Comparison of ENCODE assay signal across 29 cellular contexts in genomic region chr2:112133344-112133743, GRCh38.
"Had no signal": no experiment of that assay in that cellular context is flagged by ENCODE, and none has a peak within 500 bp of the region (broad histone marks: within the 10 kb centered on the region; RNA-seq: fewer than 3 reads in every experiment).

No MANE protein-coding gene starts in this region.

- H3K4me1 Mint-ChIP-seq: stimulated activated effector memory CD8-positive, alpha-beta T cell treated with anti-CD3 and anti-CD28 coated beads, Interleukin-12 subunit alpha, Interleukin-12 subunit beta, amount 100 ng/mL, for 72 hours had no signal

- H3K27me3 ChIP-seq: testis, thyroid gland, tibial artery, upper lobe of right lung, uterus, vagina had no signal

- H3K4me3 Mint-ChIP-seq: stimulated activated effector memory CD8-positive, alpha-beta T cell treated with anti-CD3 and anti-CD28 coated beads, Interleukin-12 subunit alpha, Interleukin-12 subunit beta, amount 100 ng/mL, for 72 hours; stimulated activated memory B cell treated with anti-CD40 and anti-IgM and Interleukin-4, amounts not matched to agents 10 μg/mL and 1 μg/mL and 100 μg/mL, for 72 hours; stimulated activated naive B cell treated with anti-CD40 and anti-IgM and Interleukin-4, amounts not matched to agents 10 μg/mL and 1 μg/mL and 100 μg/mL, for 72 hours; stimulated activated naive CD8-positive, alpha-beta T cell treated with anti-CD3 and anti-CD28 coated beads, Interleukin-15, amount 100 ng/mL, for 72 hours; stimulated activated naive CD8-positive, alpha-beta T cell treated with anti-CD3 and anti-CD28 coated beads, Interleukin-15, Interleukin-2, amounts not matched to agents 100 ng/mL and 50 ng/mL, for 24 hours; type B pancreatic cell had no signal

- H3K9me3 Mint-ChIP-seq: type B pancreatic cell had no signal

- ATAC-seq: stimulated activated effector memory CD8-positive, alpha-beta T cell treated with anti-CD3 and anti-CD28 coated beads, Interleukin-12 subunit alpha, Interleukin-12 subunit beta, amount 100 ng/mL, for 72 hours; stimulated activated memory B cell treated with anti-CD40 and anti-IgM and Interleukin-4, amounts not matched to agents 10 μg/mL and 1 μg/mL and 100 μg/mL, for 72 hours; stimulated activated naive B cell treated with anti-CD40 and anti-IgM and Interleukin-4, amounts not matched to agents 10 μg/mL and 1 μg/mL and 100 μg/mL, for 72 hours; stimulated activated naive CD8-positive, alpha-beta T cell treated with anti-CD3 and anti-CD28 coated beads, Interleukin-15, amount 100 ng/mL, for 72 hours; stimulated activated naive CD8-positive, alpha-beta T cell treated with anti-CD3 and anti-CD28 coated beads, Interleukin-15, Interleukin-2, amounts not matched to agents 100 U/mL and 50 U/mL, for 24 hours; upper lobe of right lung had no signal

- H3K27ac Mint-ChIP-seq: stimulated activated effector memory CD8-positive, alpha-beta T cell treated with anti-CD3 and anti-CD28 coated beads, Interleukin-12 subunit alpha, Interleukin-12 subunit beta, amount 100 ng/mL, for 72 hours; stimulated activated memory B cell treated with anti-CD40 and anti-IgM and Interleukin-4, amounts not matched to agents 10 μg/mL and 1 μg/mL and 100 μg/mL, for 72 hours; stimulated activated naive CD8-positive, alpha-beta T cell treated with anti-CD3 and anti-CD28 coated beads, Interleukin-15, amount 100 ng/mL, for 72 hours; stimulated activated naive CD8-positive, alpha-beta T cell treated with anti-CD3 and anti-CD28 coated beads, Interleukin-15, Interleukin-2, amounts not matched to agents 100 ng/mL and 50 ng/mL, for 24 hours; type B pancreatic cell had no signal

- H3K9me3 ChIP-seq: suprapubic skin, testis, thyroid gland, tibial artery, transverse colon, uterus, vagina had no signal

- H3K4me1 ChIP-seq: testis, upper lobe of right lung, uterus, vagina had no signal

- H3K36me3 Mint-ChIP-seq: stimulated activated effector memory CD8-positive, alpha-beta T cell treated with anti-CD3 and anti-CD28 coated beads, Interleukin-12 subunit alpha, Interleukin-12 subunit beta, amount 100 ng/mL, for 72 hours; type B pancreatic cell had no signal

- H3K4me3 ChIP-seq: stomach, suprapubic skin, testis, thoracic aorta, thyroid gland, tibial artery, tibial nerve, transverse colon, upper lobe of left lung, upper lobe of right lung, uterus, vagina had no signal

- H3K27ac ChIP-seq: stomach, suprapubic skin, testis, thoracic aorta, tibial artery, tibial nerve, transverse colon, upper lobe of left lung, upper lobe of right lung, uterus, vagina had no signal

- H3K36me3 ChIP-seq: stomach, suprapubic skin, thoracic aorta, thyroid gland, tibial artery, tibial nerve, transverse colon, upper lobe of left lung, upper lobe of right lung, uterus, vagina had no signal

- DNase-seq: stimulated activated CD4-positive, alpha-beta T cell treated with anti-CD3 and anti-CD28 coated beads, Interleukin-2, amount 100 ng/mL, for 48 hours; stimulated activated CD4-positive, alpha-beta T cell treated with anti-CD3 and anti-CD28 coated beads, Interleukin-4, amount 100 ng/mL, for 1 hour; stimulated activated CD4-positive, alpha-beta T cell treated with anti-CD3 and anti-CD28 coated beads, Interleukin-4, amount 100 ng/mL, for 24 hours; stimulated activated CD4-positive, alpha-beta T cell treated with anti-CD3 and anti-CD28 coated beads, Interleukin-4, amount 100 ng/mL, for 4 hours; stimulated activated CD8-positive, alpha-beta memory T cell treated with anti-CD3 and anti-CD28 coated beads, Interleukin-4, amount 100 ng/mL, for 48 hours; stimulated activated naive B cell treated with anti-CD40 and anti-IgM and Interleukin-4, amounts not matched to agents 10 μg/mL and 1 μg/mL and 100 μg/mL, for 72 hours; stimulated activated naive CD4-positive, alpha-beta T cell; stimulated activated naive CD4-positive, alpha-beta T cell treated with Interleukin-2 at 50 U/mL for 16 hours; stimulated activated naive CD8-positive, alpha-beta T cell treated with anti-CD3 and anti-CD28 coated beads, Interleukin-15, amount 100 ng/mL, for 72 hours; stimulated activated naive CD8-positive, alpha-beta T cell treated with anti-CD3 and anti-CD28 coated beads, Interleukin-15, Interleukin-2, amounts not matched to agents 100 U/mL and 50 U/mL, for 24 hours; stomach; substantia nigra; testis; thyroid gland; tibial artery; transverse colon; trophoblast cell; upper lobe of left lung; upper lobe of right lung; uterus had no signal

- FAIRE-seq: urothelium cell line had no signal
